Comparison of ENCODE assay signal across 26 cellular contexts in genomic region chr2:198973181-198973580, GRCh38.
DNase-seq lines count a peak whose midpoint lies in the region; ATAC-seq, FAIRE-seq and TF ChIP-seq lines count a peak whose summit lies in the region.
"Had no signal": no experiment of that assay in that cellular context is flagged by ENCODE, and none has a peak within 500 bp of the region (broad histone marks: within the 10 kb centered on the region; RNA-seq: fewer than 3 reads in every experiment).

No MANE protein-coding gene starts in this region.

- no peak overlapping the region for H3K9ac ChIP-seq in GM12878 (ENCODE audit: control insufficient read depth, insufficient read depth, low read length)
- no peak overlapping the region for H3K9ac ChIP-seq in neuronal stem cell (ENCODE audit: low read depth, low read length, poor library complexity)

- peak overlapping the region; percentile 42 for H2BK5ac ChIP-seq in neuronal stem cell (ENCODE audit: low read length)

- no peak overlapping the region for H4K8ac ChIP-seq in neuronal stem cell (ENCODE audit: low read depth, low read length)

- intact Hi-C loops in GM12878 (cut with micrococcal nuclease; ENCODE audit: unreplicated experiment), result no loop called here

- H3K79me1 ChIP-seq in neuronal stem cell (ENCODE audit: low read depth, low read length), result no peaks in the 10 kb centered on the region

- H2AK5ac ChIP-seq in neuronal stem cell (ENCODE audit: low read depth, low read length), result no peak overlapping the region

- no peak overlapping the region for H3K4me3 Mint-ChIP-seq in CD8-positive, alpha-beta memory T cell
- H3K4me3 Mint-ChIP-seq: T-helper 1 cell treated with Interleukin-12 subunit alpha and Interleukin-12 subunit beta and Interleukin-4 antibody, amounts not matched to agents 30 μg/mL and 1 μg/mL, for 36 hours had no signal

- no peak for TF ChIP-seq EP300 in GM12878 (IDR thresholded peaks at IDR 0.05; ENCODE audit: borderline replicate concordance in 1 of 2, control insufficient read depth in 1 of 2, low read depth in 2 of 2, low read length in 2 of 2)

- no TSS peak for BruUV-seq in GM12878 (replicated peaks; lab: Mats Ljungman, UMichigan)

- no peak overlapping the region for H3K27ac Mint-ChIP-seq in CD8-positive, alpha-beta memory T cell
- H3K27ac Mint-ChIP-seq: T-helper 1 cell treated with Interleukin-12 subunit alpha and Interleukin-12 subunit beta and Interleukin-4 antibody, amounts not matched to agents 30 μg/mL and 1 μg/mL, for 36 hours had no signal

- no peaks in the 10 kb centered on the region for H4K20me1 ChIP-seq in GM12878 (ENCODE audit: control insufficient read depth, insufficient read depth)

- SMC1A ChIA-PET in GM12878 (lab: Charles Lee; ENCODE audit: uncharacterized antibody, unreplicated experiment), result interaction anchor here (0.7 to 1.5 kb wide), 2 partner anchors 9 to 200 kb away, joined by 3 to 5 read pairs; no protein-coding TSS in a partner anchor

- WGBS in GM12878 (ENCODE audit: insufficient coverage, insufficient replicate concordance, low lambda C conversion rate, missing lambda C conversion rate), result 24% methylated on average over 3 of the region's 3 CpGs
- WGBS in neuronal stem cell (ENCODE audit: extremely low coverage in 2 of 2, insufficient read length in 2 of 2, insufficient replicate concordance in 1 of 2), 2 donors, result no CpG with 5 or more reads among the region's 3 CpGs

- RAD21 ChIA-PET in GM12878 (lab: Charles Lee; ENCODE audit: unreplicated experiment), result no interaction called here

- no peak overlapping the region for H4K91ac ChIP-seq in neuronal stem cell (ENCODE audit: low read depth, low read length, poor library complexity)

- H3K4me1 Mint-ChIP-seq in CD8-positive, alpha-beta memory T cell, result no peaks in the 10 kb centered on the region

- no peaks in the 10 kb centered on the region for H3K36me3 ChIP-seq in GM12878 (ENCODE audit: control insufficient read depth in 2 of 2, insufficient read depth in 2 of 2, low read length in 1 of 2)
- H3K36me3 ChIP-seq in neuronal stem cell (replicated peaks in 1 of 2; ENCODE audit: control insufficient read depth in 2 of 2, insufficient read depth in 2 of 2, low read length in 2 of 2), result no peaks in the 10 kb centered on the region
- no peaks in the 10 kb centered on the region for H3K36me3 ChIP-seq in CD8-positive, alpha-beta memory T cell (ENCODE audit: insufficient read depth, low read length)
- H3K36me3 ChIP-seq: MG63 had no signal

- no peak overlapping the region for H2BK120ac ChIP-seq in neuronal stem cell (ENCODE audit: low read depth, low read length)

- ATAC-seq in GM12878, result peak; percentile 51

- H3K4me1 ChIP-seq in GM12878 (ENCODE audit: control insufficient read depth, insufficient read depth, low read length) (no peaks in the 10 kb centered on the region), neuronal stem cell (ENCODE audit: control insufficient read depth in 2 of 2, insufficient read depth in 1 of 2, low read depth in 1 of 2, low read length in 2 of 2) (no peaks in the 10 kb centered on the region)
- no peaks in the 10 kb centered on the region for H3K4me1 ChIP-seq in CD8-positive, alpha-beta memory T cell (ENCODE audit: insufficient read depth, low read length)

- no peak overlapping the region for H3K18ac ChIP-seq in neuronal stem cell (ENCODE audit: low read length)

- no peaks in the 10 kb centered on the region for H3K27me3 Mint-ChIP-seq in CD8-positive, alpha-beta memory T cell

- H3K9me3 Mint-ChIP-seq in CD8-positive, alpha-beta memory T cell, result peaks cover 13 to 27% (median 18%) of the 10 kb centered on the region in 5 donors

- no peak for TF ChIP-seq POLR2A in GM12878 (IDR thresholded peaks at IDR 0.05; ENCODE audit: low read depth, low read length)

- H3K4ac ChIP-seq in neuronal stem cell (ENCODE audit: low read length), result no peak overlapping the region

- no peak overlapping the region for H2BK12ac ChIP-seq in neuronal stem cell (ENCODE audit: low read length)

- in situ Hi-C loops in GM12878 (cut with MboI), result no loop called here

- H3K4me3 ChIP-seq in GM12865 (ENCODE audit: low read depth, low read length) (no peak overlapping the region), GM12878 (no peak overlapping the region), neuronal stem cell (ENCODE audit: low read length in 2 of 2) (no peak overlapping the region)
- H3K4me3 ChIP-seq in CD8-positive, alpha-beta memory T cell (ENCODE audit: low read length), result no peak overlapping the region
- H3K4me3 ChIP-seq: MG63 had no signal

- FAIRE-seq in GM12878 (lab: Jason Lieb, UNC), result no peak
- FAIRE-seq: D721Med, GM12891 had no signal

- H3K14ac ChIP-seq in neuronal stem cell (ENCODE audit: low read length), result no peak overlapping the region

- H2BK15ac ChIP-seq in neuronal stem cell (ENCODE audit: low read length), result no peak overlapping the region

- TF ChIP-seq CTCF in GM12865 (IDR thresholded peaks at IDR 0.05; ENCODE audit: insufficient read depth, low read depth, low read length, missing control alignments), result no peak
- TF ChIP-seq CTCF in GM12878 (IDR thresholded peaks at IDR 0.05 in 2 of 3, conservative IDR thresholded peaks at IDR 0.05 in 1 of 3; ENCODE audit: control insufficient read depth in 2 of 3, extremely low read depth in 1 of 3, insufficient read depth in 1 of 3, low read depth in 3 of 3, low read length in 3 of 3), result no peak

- POLR2A ChIA-PET in GM12878 (lab: Charles Lee), result interaction anchor here (0.5 kb wide), 1 partner anchor 569 kb away, joined by 3 read pairs; no protein-coding TSS in a partner anchor
- POLR2A ChIA-PET in CD8-positive, alpha-beta memory T cell (lab: Charles Lee), result no interaction called here

- H3K36me3 Mint-ChIP-seq in CD8-positive, alpha-beta memory T cell, result no peaks in the 10 kb centered on the region

- TF ChIP-seq RAD21 in GM12878 (IDR thresholded peaks at IDR 0.05; ENCODE audit: insufficient read depth, low read depth, low read length), result no peak

- CTCF ChIA-PET in GM12878 (lab: Yijun Ruan, JAX), result interaction anchor here (0.9 kb wide), 1 partner anchor 315 kb away, joined by 3 read pairs; no protein-coding TSS in a partner anchor
- CTCF ChIA-PET in CD8-positive, alpha-beta memory T cell (lab: Charles Lee), result no interaction called here

- H3K27ac ChIP-seq in GM12878 (ENCODE audit: control insufficient read depth, insufficient read depth), result no peak overlapping the region
- H3K27ac ChIP-seq in neuronal stem cell (replicated peaks; ENCODE audit: low read length), result no peak overlapping the region
- H3K27ac ChIP-seq in CD8-positive, alpha-beta memory T cell (ENCODE audit: low read depth, low read length), result no peak overlapping the region
- H3K27ac ChIP-seq: HL-60 had no signal

- H3K9me3 ChIP-seq in GM12878 (replicated peaks; ENCODE audit: control insufficient read depth, insufficient read depth, low read length), result peaks cover 2% of the 10 kb centered on the region; the same call in 1 of the 3 replicates
- peaks cover 0 to 3% of the 10 kb centered on the region in 2 donors for H3K9me3 ChIP-seq in neuronal stem cell (replicated peaks in 1 of 2; ENCODE audit: control insufficient read depth in 2 of 2, insufficient read depth in 1 of 2, low read depth in 1 of 2, low read length in 2 of 2)
- no peaks in the 10 kb centered on the region for H3K9me3 ChIP-seq in CD8-positive, alpha-beta memory T cell (ENCODE audit: low read length)
- H3K9me3 ChIP-seq: MG63 had no signal

- H3K27me3 ChIP-seq in GM12878 (replicated peaks in 1 of 2; ENCODE audit: control insufficient read depth in 2 of 2, insufficient read depth in 2 of 2, low read length in 1 of 2) (no peaks in the 10 kb centered on the region), neuronal stem cell (ENCODE audit: control insufficient read depth in 3 of 3, insufficient read depth in 3 of 3, low read depth in 1 of 3, low read length in 3 of 3) (no peaks in the 10 kb centered on the region)
- H3K27me3 ChIP-seq in CD8-positive, alpha-beta memory T cell (ENCODE audit: insufficient read depth, low read length, poor library complexity, severe bottlenecking), result no peaks in the 10 kb centered on the region
- H3K27me3 ChIP-seq: MG63 had no signal

- peak; percentile 8 for DNase-seq in GM12865 (ENCODE audit: low read depth)
- peak; percentile 15 for DNase-seq in M059J (ENCODE audit: low read depth)
- no peak for DNase-seq in GM12878 (ENCODE audit: low read depth, low spot score)
- no peak for DNase-seq in neuronal stem cell (ENCODE audit: low spot score)
- DNase-seq in NCI-H82 (lab: John Stamatoyannopoulos, UW), result no peak
- no peak for DNase-seq in CD8-positive, alpha-beta memory T cell
- no peak for DNase-seq in DMS53 treated with DMSO at 0.1 percent for 48 hours (lab: John Stamatoyannopoulos, UW; ENCODE audit: unreplicated experiment)
- DNase-seq: C1 segment of cervical spinal cord, DMS79 treated with DMSO at 0.1 percent for 48 hours, GDM1, H7, IMR-90, Karpas-422, MG63, NCI-H1092, NCI-H146, NCI-H2029 treated with DMSO at 0.1 percent for 48 hours, NCI-H2171 treated with DMSO at 0.1 percent for 48 hours, NCI-H446, NCI-H526 treated with DMSO at 0.1 percent for 48 hours, RPMI8226, SHP77 treated with DMSO at 0.1 percent for 48 hours had no signal

- H3K4me2 ChIP-seq in GM12878 (ENCODE audit: control insufficient read depth, insufficient read depth) (no peak overlapping the region), neuronal stem cell (ENCODE audit: insufficient read depth, low read length, poor library complexity, severe bottlenecking) (no peak overlapping the region)

- H3K23ac ChIP-seq in neuronal stem cell (ENCODE audit: low read depth, low read length, poor library complexity), result no peak overlapping the region

- no peaks in the 10 kb centered on the region for H3K79me2 ChIP-seq in GM12878 (ENCODE audit: control insufficient read depth, insufficient read depth, low read length)

- H2AFZ ChIP-seq in GM12878 (ENCODE audit: control insufficient read depth, low read depth, low read length) (no peak overlapping the region), neuronal stem cell (ENCODE audit: low read length) (peak overlapping the region; percentile 23)

TF ChIP-seq in GM12878, 131 proteins besides CTCF, POLR2A, EP300 and RAD21:
- TF ChIP-seq ZNF24 (IDR thresholded peaks at IDR 0.05) (no peak), ASH2L (IDR thresholded peaks at IDR 0.05; ENCODE audit: borderline replicate concordance, low read depth) (no peak), HCFC1 (IDR thresholded peaks at IDR 0.05; ENCODE audit: low read length) (no peak), MTA3 (IDR thresholded peaks at IDR 0.05; ENCODE audit: borderline replicate concordance, low read length) (no peak)

Comparison
In these comparisons a context has a peak if more than half of its experiments do, and no peak if none do; other contexts are left out.
1. DNase-seq: peak in GM12865 (single experiment) and M059J (single experiment); none in GM12878 (single experiment), neuronal stem cell (single experiment), NCI-H82 (single experiment), CD8-positive, alpha-beta memory T cell (0 of 5) and DMS53 treated with DMSO at 0.1 percent for 48 hours (single experiment).